ENCODE assay signal across 14 cellular contexts in the genomic region with DNA sequence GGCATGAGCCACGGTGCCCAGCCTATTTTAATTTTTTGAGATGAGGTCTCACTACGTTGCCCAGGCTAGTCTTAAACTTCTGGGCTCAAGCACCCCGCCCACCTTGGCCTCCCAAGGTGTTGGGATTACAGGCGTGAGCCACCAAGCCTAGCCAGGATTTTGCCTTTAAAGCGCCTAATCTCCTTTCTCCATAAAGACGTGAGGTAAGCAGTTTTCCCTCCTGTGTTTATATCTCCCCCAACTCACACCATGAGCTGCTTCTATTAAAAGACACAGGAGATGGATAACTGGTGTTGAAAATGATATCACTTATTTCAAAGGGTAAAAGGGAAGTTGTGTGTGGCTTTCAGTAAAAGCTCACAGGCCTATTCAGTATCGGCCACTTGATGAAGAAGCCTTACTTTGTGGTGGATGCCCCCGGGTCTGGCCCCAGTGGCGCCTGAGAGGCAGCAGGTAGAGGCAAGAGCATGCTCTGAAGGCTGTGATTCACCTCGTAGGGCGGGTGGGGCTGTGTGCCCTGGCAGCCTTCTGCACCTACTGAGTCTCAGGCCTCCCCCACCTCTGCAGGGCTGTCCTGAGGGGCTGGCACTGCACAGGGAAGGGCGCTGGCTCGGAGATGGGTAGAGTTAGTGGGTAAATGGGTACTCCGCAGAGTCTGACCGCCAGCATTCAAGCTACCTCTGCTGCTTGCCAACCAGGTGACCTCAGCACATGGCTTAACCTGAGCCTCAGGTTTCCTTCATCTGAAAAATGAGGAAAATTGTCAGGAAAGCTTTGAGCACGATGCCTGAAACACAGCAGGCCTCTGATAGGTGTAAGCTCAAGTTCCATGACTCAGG.
A peak's percentile ranks its signal among the peaks of the same experiment; 100 is the strongest.
DNase-seq lines count a peak whose midpoint lies in the region; ATAC-seq lines count a peak whose summit lies in the region.
"Had no signal": no experiment of that assay in that cellular context is flagged by ENCODE, and none has a peak within 500 bp of the region (broad histone marks: within the 10 kb centered on the region; RNA-seq: fewer than 3 reads in every experiment).

No MANE protein-coding gene starts in this region.

- POLR2A ChIA-PET in activated CD4-positive, alpha-beta T cell treated with anti-CD3 and anti-CD28 coated beads, Interleukin-2, amount 10 ng/mL, durations not matched to agents 7 days and 5 days (lab: Charles Lee), result interaction anchor here (0.6 to 1.0 kb wide), 4 partner anchors 9 to 161 kb away, joined by 3 to 5 read pairs (median 4); no protein-coding TSS in a partner anchor

- peaks cover 90% of the 10 kb centered on the region for H3K4me1 Mint-ChIP-seq in activated CD4-positive, alpha-beta T cell treated with anti-CD3 and anti-CD28 coated beads, Interleukin-2, amount 10 ng/mL, durations not matched to agents 7 days and 5 days
- H3K4me1 Mint-ChIP-seq in activated naive CD8-positive, alpha-beta T cell treated with anti-CD3 and anti-CD28 coated beads, Interleukin-2, amount 50 U/mL, for 24 hours, result peaks cover 91% of the 10 kb centered on the region
- H3K4me1 Mint-ChIP-seq in stimulated activated effector memory CD8-positive, alpha-beta T cell treated with anti-CD3 and anti-CD28 coated beads, Interleukin-12 subunit alpha, Interleukin-12 subunit beta, amount 100 ng/mL, for 72 hours, result peaks cover 38% of the 10 kb centered on the region

- CTCF ChIA-PET in activated CD4-positive, alpha-beta T cell treated with anti-CD3 and anti-CD28 coated beads, Interleukin-2, amount 10 ng/mL, durations not matched to agents 7 days and 5 days (lab: Charles Lee), result interaction anchor here (0.7 to 3.4 kb wide), 5 partner anchors 9 to 25 kb away, joined by 3 to 17 read pairs (median 4); no protein-coding TSS in a partner anchor

- H3K4me3 Mint-ChIP-seq in activated CD4-positive, alpha-beta T cell treated with anti-CD3 and anti-CD28 coated beads, Interleukin-2, amount 10 ng/mL, durations not matched to agents 7 days and 5 days, result no peak overlapping the region
- H3K4me3 Mint-ChIP-seq in activated naive CD8-positive, alpha-beta T cell treated with anti-CD3 and anti-CD28 coated beads, Interleukin-2, amount 50 U/mL, for 24 hours, result no peak overlapping the region
- no peak overlapping the region for H3K4me3 Mint-ChIP-seq in stimulated activated effector memory CD8-positive, alpha-beta T cell treated with anti-CD3 and anti-CD28 coated beads, Interleukin-12 subunit alpha, Interleukin-12 subunit beta, amount 100 ng/mL, for 72 hours
- H3K4me3 Mint-ChIP-seq: CD8-positive, alpha-beta memory T cell; T-helper 17 cell had no signal

- H3K9me3 Mint-ChIP-seq in activated CD4-positive, alpha-beta T cell treated with anti-CD3 and anti-CD28 coated beads, Interleukin-2, amount 10 ng/mL, durations not matched to agents 7 days and 5 days, result no peaks in the 10 kb centered on the region
- no peaks in the 10 kb centered on the region for H3K9me3 Mint-ChIP-seq in activated naive CD8-positive, alpha-beta T cell treated with anti-CD3 and anti-CD28 coated beads, Interleukin-2, amount 50 U/mL, for 24 hours
- no peaks in the 10 kb centered on the region for H3K9me3 Mint-ChIP-seq in stimulated activated effector memory CD8-positive, alpha-beta T cell treated with anti-CD3 and anti-CD28 coated beads, Interleukin-12 subunit alpha, Interleukin-12 subunit beta, amount 100 ng/mL, for 72 hours
- H3K9me3 Mint-ChIP-seq: CD8-positive, alpha-beta memory T cell; naive B cell had no signal

- no peaks in the 10 kb centered on the region for H3K27me3 Mint-ChIP-seq in activated CD4-positive, alpha-beta T cell treated with anti-CD3 and anti-CD28 coated beads, Interleukin-2, amount 10 ng/mL, durations not matched to agents 7 days and 5 days
- no peaks in the 10 kb centered on the region for H3K27me3 Mint-ChIP-seq in activated naive CD8-positive, alpha-beta T cell treated with anti-CD3 and anti-CD28 coated beads, Interleukin-2, amount 50 U/mL, for 24 hours
- H3K27me3 Mint-ChIP-seq: naive B cell, progenitor cell of endocrine pancreas, T-helper 17 cell had no signal

- H3K36me3 Mint-ChIP-seq in activated CD4-positive, alpha-beta T cell treated with anti-CD3 and anti-CD28 coated beads, Interleukin-2, amount 10 ng/mL, durations not matched to agents 7 days and 5 days (ENCODE audit: low read depth), result peaks cover 26% of the 10 kb centered on the region
- peaks cover 9% of the 10 kb centered on the region for H3K36me3 Mint-ChIP-seq in activated naive CD8-positive, alpha-beta T cell treated with anti-CD3 and anti-CD28 coated beads, Interleukin-2, amount 50 U/mL, for 24 hours (ENCODE audit: low read depth)
- H3K36me3 Mint-ChIP-seq in stimulated activated effector memory CD8-positive, alpha-beta T cell treated with anti-CD3 and anti-CD28 coated beads, Interleukin-12 subunit alpha, Interleukin-12 subunit beta, amount 100 ng/mL, for 72 hours, result peaks cover 19% of the 10 kb centered on the region

- peak; percentile 21 for ATAC-seq in activated naive CD8-positive, alpha-beta T cell treated with anti-CD3 and anti-CD28 coated beads, Interleukin-2, amount 50 U/mL, for 24 hours
- ATAC-seq in stimulated activated effector memory CD8-positive, alpha-beta T cell treated with anti-CD3 and anti-CD28 coated beads, Interleukin-12 subunit alpha, Interleukin-12 subunit beta, amount 100 ng/mL, for 72 hours, result peak; percentile 39
- ATAC-seq: T-helper 17 cell had no signal

- peak; percentile 31 for DNase-seq in activated CD4-positive, alpha-beta T cell treated with anti-CD3 and anti-CD28 coated beads, Interleukin-2, amount 10 ng/mL, durations not matched to agents 7 days and 5 days
- no peak for DNase-seq in activated CD4-positive, alpha-beta T cell treated with anti-CD3 and anti-CD28 coated beads, Interleukin-2, amount 50 U/mL, for 1 hour
- DNase-seq in MV-4-11 (lab: John Stamatoyannopoulos, UW) (peak; percentile 70), DMS53 treated with DMSO at 0.1 percent for 48 hours (lab: John Stamatoyannopoulos, UW; ENCODE audit: unreplicated experiment) (no peak), midbrain (lab: John Stamatoyannopoulos, UW) (no peak), NOMO-1 treated with dmso at 0.1 percent for 144 hours (lab: John Stamatoyannopoulos, UW; ENCODE audit: unreplicated experiment) (no peak)
- DNase-seq in activated naive CD8-positive, alpha-beta T cell treated with anti-CD3 and anti-CD28 coated beads, Interleukin-2, amount 50 U/mL, for 24 hours, result peak; percentile 64
- no peak for DNase-seq in stimulated activated effector memory CD8-positive, alpha-beta T cell treated with anti-CD3 and anti-CD28 coated beads, Interleukin-12 subunit alpha, Interleukin-12 subunit beta, amount 100 ng/mL, for 72 hours (ENCODE audit: low spot score in 2 of 2)
- DNase-seq: CD8-positive, alpha-beta memory T cell; hypothalamus; naive B cell; NCI-H774; T-helper 17 cell had no signal

- peak overlapping the region; percentile 78 for H3K27ac Mint-ChIP-seq in activated CD4-positive, alpha-beta T cell treated with anti-CD3 and anti-CD28 coated beads, Interleukin-2, amount 10 ng/mL, durations not matched to agents 7 days and 5 days
- peak overlapping the region; percentile 74 for H3K27ac Mint-ChIP-seq in activated naive CD8-positive, alpha-beta T cell treated with anti-CD3 and anti-CD28 coated beads, Interleukin-2, amount 50 U/mL, for 24 hours
- H3K27ac Mint-ChIP-seq in stimulated activated effector memory CD8-positive, alpha-beta T cell treated with anti-CD3 and anti-CD28 coated beads, Interleukin-12 subunit alpha, Interleukin-12 subunit beta, amount 100 ng/mL, for 72 hours, result peak overlapping the region; percentile 43
- H3K27ac Mint-ChIP-seq: progenitor cell of endocrine pancreas had no signal

Comparison
In these comparisons a context has a peak if more than half of its experiments do, and no peak if none do; other contexts are left out.
1. DNase-seq: peak in activated CD4-positive, alpha-beta T cell treated with anti-CD3 and anti-CD28 coated beads, Interleukin-2, amount 10 ng/mL, durations not matched to agents 7 days and 5 days (single experiment), MV-4-11 (single experiment) and activated naive CD8-positive, alpha-beta T cell treated with anti-CD3 and anti-CD28 coated beads, Interleukin-2, amount 50 U/mL, for 24 hours (single experiment); none in activated CD4-positive, alpha-beta T cell treated with anti-CD3 and anti-CD28 coated beads, Interleukin-2, amount 50 U/mL, for 1 hour (single experiment), stimulated activated effector memory CD8-positive, alpha-beta T cell treated with anti-CD3 and anti-CD28 coated beads, Interleukin-12 subunit alpha, Interleukin-12 subunit beta, amount 100 ng/mL, for 72 hours (0 of 2), DMS53 treated with DMSO at 0.1 percent for 48 hours (single experiment), midbrain (single experiment) and NOMO-1 treated with dmso at 0.1 percent for 144 hours (single experiment).
2. Peak in every context shown above with its lines, with median percentiles within 50 percentile points of each other: H3K27ac Mint-ChIP-seq.